In genomic region chr16:17301184-17301583, GRCh38 we compare ENCODE assay signal across 1 cellular context.
TF ChIP-seq lines count a peak whose summit lies in the region.

No MANE protein-coding gene starts in this region.

TF ChIP-seq in H1, 55 proteins besides CTCF, POLR2A, EP300 and RAD21 (continued from another document):
- TF ChIP-seq CHD7 (IDR thresholded peaks at IDR 0.05; ENCODE audit: insufficient replicate concordance, low read length) = no peak
- TF ChIP-seq JUND (IDR thresholded peaks at IDR 0.05; ENCODE audit: low read length) = no peak
- no peak for TF ChIP-seq HDAC6 (IDR thresholded peaks at IDR 0.05; ENCODE audit: low read depth, low read length)
